8 cellular contexts compared by ENCODE assay signal in the genomic region with DNA sequence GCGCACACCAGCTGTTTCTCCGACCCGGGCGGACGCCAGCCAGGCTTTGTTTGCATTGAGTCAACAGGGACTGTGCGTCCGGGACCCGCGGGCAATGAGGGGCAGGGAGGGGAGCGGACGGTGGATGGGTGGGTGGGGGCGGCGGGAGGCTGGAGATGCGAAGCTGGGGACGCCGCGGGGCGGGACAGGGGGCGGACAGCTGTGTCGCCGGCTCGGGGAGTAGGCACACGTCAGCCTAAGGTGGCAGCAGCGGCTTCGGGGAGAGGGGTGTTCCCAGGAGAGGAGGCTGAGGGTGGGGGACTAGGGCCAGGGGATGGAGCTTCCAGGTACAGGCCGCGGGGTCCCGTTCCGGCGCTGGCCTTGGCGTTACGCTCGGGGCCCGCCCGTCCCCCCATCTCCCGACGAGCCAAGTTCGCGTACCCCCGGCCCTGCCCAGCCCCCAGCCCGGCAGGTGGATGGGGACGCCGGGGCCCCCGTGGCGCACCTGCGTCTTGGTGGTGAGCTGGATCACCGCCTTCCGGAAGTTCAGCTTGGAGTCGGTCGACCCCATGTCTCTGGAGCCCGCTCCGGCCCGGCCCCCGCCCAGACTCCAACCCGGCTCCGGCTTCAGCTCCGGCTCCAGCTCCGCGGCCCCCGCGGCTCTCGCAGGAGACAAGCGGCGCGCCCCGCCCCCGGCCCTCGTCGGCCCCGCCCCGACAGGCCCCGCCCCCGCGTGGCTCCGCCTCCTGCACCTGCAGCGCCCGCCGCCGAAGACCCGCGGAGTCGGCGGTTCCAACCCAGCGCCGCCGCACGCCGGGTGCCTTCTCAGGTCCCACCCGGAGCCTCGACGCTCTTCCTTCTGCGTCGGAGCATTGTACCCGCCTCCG. TPM values are rescaled to one million over a fixed set of nuclear protein-coding genes. Genes with fewer than 3 reads are reported as not detected.
DNase-seq lines count a peak whose midpoint lies in the region; ATAC-seq and TF ChIP-seq lines count a peak whose summit lies in the region.

A gene with protein sequence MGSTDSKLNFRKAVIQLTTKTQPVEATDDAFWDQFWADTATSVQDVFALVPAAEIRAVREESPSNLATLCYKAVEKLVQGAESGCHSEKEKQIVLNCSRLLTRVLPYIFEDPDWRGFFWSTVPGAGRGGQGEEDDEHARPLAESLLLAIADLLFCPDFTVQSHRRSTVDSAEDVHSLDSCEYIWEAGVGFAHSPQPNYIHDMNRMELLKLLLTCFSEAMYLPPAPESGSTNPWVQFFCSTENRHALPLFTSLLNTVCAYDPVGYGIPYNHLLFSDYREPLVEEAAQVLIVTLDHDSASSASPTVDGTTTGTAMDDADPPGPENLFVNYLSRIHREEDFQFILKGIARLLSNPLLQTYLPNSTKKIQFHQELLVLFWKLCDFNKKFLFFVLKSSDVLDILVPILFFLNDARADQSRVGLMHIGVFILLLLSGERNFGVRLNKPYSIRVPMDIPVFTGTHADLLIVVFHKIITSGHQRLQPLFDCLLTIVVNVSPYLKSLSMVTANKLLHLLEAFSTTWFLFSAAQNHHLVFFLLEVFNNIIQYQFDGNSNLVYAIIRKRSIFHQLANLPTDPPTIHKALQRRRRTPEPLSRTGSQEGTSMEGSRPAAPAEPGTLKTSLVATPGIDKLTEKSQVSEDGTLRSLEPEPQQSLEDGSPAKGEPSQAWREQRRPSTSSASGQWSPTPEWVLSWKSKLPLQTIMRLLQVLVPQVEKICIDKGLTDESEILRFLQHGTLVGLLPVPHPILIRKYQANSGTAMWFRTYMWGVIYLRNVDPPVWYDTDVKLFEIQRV (minus strand): TSS at position 653 of the 866 bp plus-strand sequence. CDS start 103 bp downstream, at position 550.

- H3K9me3 ChIP-seq in tibial artery = no peaks in the 10 kb centered on the region

- peaks cover 0 to 29% (median 17%) of the 10 kb centered on the region in 4 donors for H3K4me1 ChIP-seq in tibial artery

- no peaks in the 10 kb centered on the region for H3K36me3 Mint-ChIP-seq in activated naive CD8-positive, alpha-beta T cell treated with anti-CD3 and anti-CD28 coated beads, Interleukin-2, amount 10 ng/mL, durations not matched to agents 7 days and 5 days

- TF ChIP-seq CTCF in AG04449 (IDR thresholded peaks at IDR 0.05; ENCODE audit: insufficient read depth, low read length, missing control alignments) (no peak), HFF-Myc (IDR thresholded peaks at IDR 0.05; ENCODE audit: low read depth, low read length, missing control alignments) (no peak), tibial artery (IDR thresholded peaks at IDR 0.05) (no peak)

- POLR2A ChIA-PET in AG04449 (lab: Yijun Ruan, JAX) = no interaction called here
- POLR2A ChIA-PET in activated naive CD8-positive, alpha-beta T cell treated with anti-CD3 and anti-CD28 coated beads, Interleukin-2, amount 10 ng/mL, durations not matched to agents 7 days and 5 days (lab: Charles Lee) = interaction anchor here (0.6 to 1.7 kb wide), 7 partner anchors 10 to 232 kb away, joined by 3 to 5 read pairs (median 3); a partner anchor contains a TSS

- no peak for DNase-seq in AG04449 (ENCODE audit: low read depth, low spot score)
- DNase-seq in HFF-Myc (ENCODE audit: extremely low read depth, low read depth) = no peak
- DNase-seq in SK-MEL-5 (ENCODE audit: low read depth, low spot score) = peak; percentile 38
- peak; percentile 82 for DNase-seq in activated naive CD8-positive, alpha-beta T cell treated with anti-CD3 and anti-CD28 coated beads, Interleukin-2, amount 10 ng/mL, durations not matched to agents 7 days and 5 days
- peak; percentile 74 for DNase-seq in left cardiac atrium
- peak; percentile 76 to 98 (median 87) for DNase-seq in posterior cingulate gyrus
- DNase-seq in tibial artery = no peak

- in situ Hi-C loops in SK-MEL-5 (cut with HindIII; ENCODE audit: low pct_unique_long_range_greater_than_20kb, low sequenced_read_pairs) = no loop called here

- H3K4me3 ChIP-seq in AG04449 (ENCODE audit: low read depth, low read length) = peak within 1 kb of the TSS; percentile 48
- H3K4me3 ChIP-seq in HFF-Myc (replicated peaks; ENCODE audit: low read depth, low read length) = peak within 1 kb of the TSS; percentile 37
- H3K4me3 ChIP-seq in tibial artery = peak within 1 kb of the TSS; percentile 55 to 72

- H3K27me3 Mint-ChIP-seq in activated naive CD8-positive, alpha-beta T cell treated with anti-CD3 and anti-CD28 coated beads, Interleukin-2, amount 10 ng/mL, durations not matched to agents 7 days and 5 days = peaks cover 44% of the 10 kb centered on the region

- H3K27ac Mint-ChIP-seq in activated naive CD8-positive, alpha-beta T cell treated with anti-CD3 and anti-CD28 coated beads, Interleukin-2, amount 10 ng/mL, durations not matched to agents 7 days and 5 days = no peak within 1 kb of the TSS

- H3K4me3 Mint-ChIP-seq in activated naive CD8-positive, alpha-beta T cell treated with anti-CD3 and anti-CD28 coated beads, Interleukin-2, amount 10 ng/mL, durations not matched to agents 7 days and 5 days = peak within 1 kb of the TSS; percentile 71

- H3K27me3 ChIP-seq in tibial artery = peaks cover 0 to 44% of the 10 kb centered on the region in 2 donors

- intact Hi-C loops in left cardiac atrium (cut with DNase I) = no loop called here
- intact Hi-C loops in posterior cingulate gyrus (cut with DNase I) = no loop called here
- intact Hi-C loops in tibial artery (cut with DNase I; ENCODE audit: low total_unique reads) = no loop called here

- no peaks in the 10 kb centered on the region for H3K36me3 ChIP-seq in tibial artery

- peak within 1 kb of the TSS in 1 of 2 donors; percentile 32 for H3K27ac ChIP-seq in tibial artery

- CTCF ChIA-PET in AG04449 (lab: Yijun Ruan, JAX) = interaction anchor here (0.6 to 10.6 kb wide), 4 partner anchors 13 to 227 kb away, joined by 3 to 181 read pairs (median 5); a partner anchor contains a TSS

- H3K9me3 Mint-ChIP-seq in activated naive CD8-positive, alpha-beta T cell treated with anti-CD3 and anti-CD28 coated beads, Interleukin-2, amount 10 ng/mL, durations not matched to agents 7 days and 5 days = no peaks in the 10 kb centered on the region

- H3K4me1 Mint-ChIP-seq in activated naive CD8-positive, alpha-beta T cell treated with anti-CD3 and anti-CD28 coated beads, Interleukin-2, amount 10 ng/mL, durations not matched to agents 7 days and 5 days = peaks cover 3% of the 10 kb centered on the region

- ATAC-seq in activated naive CD8-positive, alpha-beta T cell treated with anti-CD3 and anti-CD28 coated beads, Interleukin-2, amount 10 ng/mL, durations not matched to agents 7 days and 5 days (ENCODE audit: low read depth) = peak; percentile 83
- peak; percentile 88 to 92 for ATAC-seq in left cardiac atrium
- no peak for ATAC-seq in GM21381 (IDR thresholded peaks at IDR 0.05; ENCODE audit: unreplicated experiment)

RNA-seq across cellular contexts. Expression of the gene that starts here (rescaled TPM):
- total RNA-seq in SK-MEL-5 (2014; rRNA removed; shearing (Covaris generic)) = 0.21 TPM in 1 of 2 replicates, not detected in the other
- 0.98 and 1.1 TPM in 2 replicates for polyA plus RNA-seq in SK-MEL-5 (2015; cell fraction: cytosol; rRNA removed)
- polyA plus RNA-seq in SK-MEL-5 (2015; cell fraction: nucleus; rRNA removed) = 3.1 and 6.3 TPM in 2 replicates
- total RNA-seq in activated naive CD8-positive, alpha-beta T cell treated with anti-CD3 and anti-CD28 coated beads, Interleukin-2, amount 10 ng/mL, durations not matched to agents 7 days and 5 days = 1 to 10 TPM; 3.6 to 3.9 TPM
- 1 to 10 TPM; 7.4 to 8.2 TPM for total RNA-seq in left cardiac atrium

Comparison
In these comparisons a context has a peak if more than half of its experiments do, and no peak if none do; other contexts are left out.
1. DNase-seq: peak in SK-MEL-5 (single experiment), activated naive CD8-positive, alpha-beta T cell treated with anti-CD3 and anti-CD28 coated beads, Interleukin-2, amount 10 ng/mL, durations not matched to agents 7 days and 5 days (single experiment), left cardiac atrium (single experiment) and posterior cingulate gyrus (10 of 10); none in AG04449 (single experiment), HFF-Myc (single experiment) and tibial artery (0 of 2).
2. Peak in every context shown above with its lines, with median percentiles within 50 percentile points of each other: H3K4me3 ChIP-seq.